ENCODE assay signal across 1 cellular context in genomic region chr9:21802418-21803000, GRCh38.
A peak's percentile ranks its signal among the peaks of the same experiment; 100 is the strongest.
TF ChIP-seq lines count a peak whose summit lies in the region.

Gene MTAP (plus strand): TSS chr9:21802636. CDS start chr9:21802749, 113 bp downstream.

TF ChIP-seq in HepG2, 621 proteins besides CTCF, POLR2A, EP300 and RAD21 (continued from another document and continues in another):
- TF ChIP-seq ZNF800 (CRISPR knock-in tag; IDR thresholded peaks at IDR 0.05) (0 out of 2 replicates have a peak, but pooled peaks have one; percentile 82), ZNF430 (CRISPR knock-in tag; IDR thresholded peaks at IDR 0.05) (peak; percentile 58; the same call in 1 of the 2 replicates), PPARG (CRISPR knock-in tag; conservative IDR thresholded peaks at IDR 0.05) (no peak), CENPBD1 (CRISPR knock-in tag; IDR thresholded peaks at IDR 0.05; ENCODE audit: borderline replicate concordance, low read depth) (no peak), ZMYM4 (CRISPR knock-in tag; IDR thresholded peaks at IDR 0.05) (peak; percentile 17; the same call in 1 of the 2 replicates), NCOA5 (CRISPR knock-in tag; IDR thresholded peaks at IDR 0.05) (no peak), SYNCRIP (IDR thresholded peaks at IDR 0.05; ENCODE audit: insufficient read depth, low read depth, low read length) (no peak), ZNF564 (CRISPR knock-in tag; IDR thresholded peaks at IDR 0.05) (peak; percentile 75), MYPOP (CRISPR knock-in tag; IDR thresholded peaks at IDR 0.05) (peak; percentile 81), FOXK2 (IDR thresholded peaks at IDR 0.05) (no peak), CHCHD3 (CRISPR knock-in tag; IDR thresholded peaks at IDR 0.05) (peak; percentile 91), SP5 (CRISPR knock-in tag; IDR thresholded peaks at IDR 0.05; ENCODE audit: borderline replicate concordance, low read depth) (peak; percentile 61; the same call in 1 of the 2 replicates), KAT8 (CRISPR knock-in tag; IDR thresholded peaks at IDR 0.05) (peak; percentile 68), ZNF33A (CRISPR knock-in tag; IDR thresholded peaks at IDR 0.05; ENCODE audit: borderline replicate concordance) (no peak), RBFOX2 (IDR thresholded peaks at IDR 0.05; ENCODE audit: low read depth, low read length) (peak; percentile 94), NFAT5 (CRISPR knock-in tag; IDR thresholded peaks at IDR 0.05) (no peak; the same call in 1 of the 2 replicates), ZSCAN20 (CRISPR knock-in tag; IDR thresholded peaks at IDR 0.05; ENCODE audit: borderline replicate concordance) (no peak), KLF16 (CRISPR knock-in tag; IDR thresholded peaks at IDR 0.05) (no peak; a peak in 2 of 4 replicates), ZIK1 (CRISPR knock-in tag; IDR thresholded peaks at IDR 0.05; ENCODE audit: borderline replicate concordance, low read depth) (0 out of 2 replicates have a peak, but pooled peaks have one; percentile 59), NR2F2 (IDR thresholded peaks at IDR 0.05; ENCODE audit: borderline replicate concordance, low read depth) (peak; percentile 11; the same call in 1 of the 2 replicates), ATM (IDR thresholded peaks at IDR 0.05; ENCODE audit: borderline replicate concordance) (no peak), SMAD9 (CRISPR knock-in tag; IDR thresholded peaks at IDR 0.05) (no peak), ZNF558 (CRISPR knock-in tag; IDR thresholded peaks at IDR 0.05; ENCODE audit: borderline replicate concordance) (peak; percentile 76; the same call in 1 of the 2 replicates), HES4 (CRISPR knock-in tag; IDR thresholded peaks at IDR 0.05; ENCODE audit: borderline replicate concordance) (peak; percentile 57; the same call in 1 of the 2 replicates), PITX1 (CRISPR knock-in tag; IDR thresholded peaks at IDR 0.05) (no peak), GLMP (CRISPR knock-in tag; IDR thresholded peaks at IDR 0.05; ENCODE audit: borderline replicate concordance) (no peak), BCL6 (CRISPR knock-in tag; IDR thresholded peaks at IDR 0.05) (no peak), TP53 (CRISPR knock-in tag; conservative IDR thresholded peaks at IDR 0.05) (no peak), ZNF281 (CRISPR knock-in tag; IDR thresholded peaks at IDR 0.05; ENCODE audit: borderline replicate concordance) (no peak), CBX1 (IDR thresholded peaks at IDR 0.05; ENCODE audit: low read depth) (no peak), KDM1A (CRISPR knock-in tag; IDR thresholded peaks at IDR 0.05) (no peak), CCDC6 (CRISPR knock-in tag; IDR thresholded peaks at IDR 0.05) (no peak), SMARCE1 (IDR thresholded peaks at IDR 0.05; ENCODE audit: borderline replicate concordance) (no peak), RNF2 (conservative IDR thresholded peaks at IDR 0.05; ENCODE audit: low read depth) (no peak; the same call in 1 of the 2 replicates), ZNF614 (CRISPR knock-in tag; IDR thresholded peaks at IDR 0.05; ENCODE audit: borderline replicate concordance) (no peak), TSC22D2 (CRISPR knock-in tag; IDR thresholded peaks at IDR 0.05; ENCODE audit: borderline replicate concordance) (no peak), HNF4G (IDR thresholded peaks at IDR 0.05; ENCODE audit: borderline replicate concordance, low read depth, low read length) (no peak), HNF4G (CRISPR knock-in tag; IDR thresholded peaks at IDR 0.05; ENCODE audit: borderline replicate concordance, low read depth) (no peak), GFI1 (CRISPR knock-in tag; IDR thresholded peaks at IDR 0.05; ENCODE audit: borderline replicate concordance) (no peak; the same call in 1 of the 2 replicates), ZNF644 (CRISPR knock-in tag; IDR thresholded peaks at IDR 0.05; ENCODE audit: low read depth) (no peak), ZC3H13 (CRISPR knock-in tag; IDR thresholded peaks at IDR 0.05) (peak; percentile 66; the same call in 1 of the 2 replicates), FOXP1 (IDR thresholded peaks at IDR 0.05) (no peak), FOXP1 (CRISPR knock-in tag; IDR thresholded peaks at IDR 0.05) (no peak), REST (IDR thresholded peaks at IDR 0.05; ENCODE audit: borderline replicate concordance in 1 of 2, low read depth in 1 of 2, low read length in 2 of 2) (0 out of 4 replicates have a peak, but pooled peaks of 1 of the 2 experiments have one; percentile 15), SIN3A (IDR thresholded peaks at IDR 0.05; ENCODE audit: borderline replicate concordance, low read depth, low read length) (0 out of 2 replicates have a peak, but pooled peaks have one; percentile 18), CAMTA2 (CRISPR knock-in tag; IDR thresholded peaks at IDR 0.05; ENCODE audit: borderline replicate concordance) (no peak), ZBTB21 (CRISPR knock-in tag; IDR thresholded peaks at IDR 0.05) (no peak), SALL1 (CRISPR knock-in tag; IDR thresholded peaks at IDR 0.05) (peak; percentile 64), MXD4 (CRISPR knock-in tag; IDR thresholded peaks at IDR 0.05) (no peak; the same call in none of the 2 replicates), MLX (CRISPR knock-in tag; IDR thresholded peaks at IDR 0.05) (peak; percentile 57; the same call in 1 of the 2 replicates), AHR (CRISPR knock-in tag; IDR thresholded peaks at IDR 0.05) (peak; percentile 23; the same call in 1 of the 2 replicates), ZNF282 (IDR thresholded peaks at IDR 0.05; ENCODE audit: partially characterized antibody) (no peak), ZNF777 (CRISPR knock-in tag; IDR thresholded peaks at IDR 0.05) (no peak)
